In genomic region chr7:21639206-21639868, GRCh38 we compare ENCODE assay signal across 22 cellular contexts.
"Had no signal": no experiment of that assay in that cellular context is flagged by ENCODE, and none has a peak within 500 bp of the region (broad histone marks: within the 10 kb centered on the region; RNA-seq: fewer than 3 reads in every experiment).

No MANE protein-coding gene starts in this region.

- H3K36me3 Mint-ChIP-seq: activated naive CD4-positive, alpha-beta T cell treated with anti-CD3 and anti-CD28 coated beads, Interleukin-2, amount 50 U/mL, for 24 hours; T-cell had no signal

- H3K9ac ChIP-seq: KMS-11 had no signal

- H3K27me3 ChIP-seq: ascending aorta, body of pancreas had no signal

- H3K9me3 ChIP-seq: ascending aorta, body of pancreas had no signal

- H3K4me3 ChIP-seq: ascending aorta, body of pancreas, PC-9, SK-N-MC had no signal

- DNase-seq: activated CD4-positive, alpha-beta T cell treated with anti-CD3 and anti-CD28 coated beads for 4 hours; activated CD4-positive, alpha-beta T cell treated with anti-CD3 and anti-CD28 coated beads, Interleukin-2, amount 50 U/mL, for 4 hours; activated CD8-positive, alpha-beta memory T cell treated with anti-CD3 and anti-CD28 coated beads, Interleukin-2, amount 50 U/mL, for 48 hours; activated CD8-positive, alpha-beta T cell treated with anti-CD3 and anti-CD28 coated beads, Interleukin-2, amount 10 ng/mL, durations not matched to agents 7 days and 5 days; activated naive CD4-positive, alpha-beta T cell; activated T-cell treated with anti-CD3 and anti-CD28 coated beads, Interleukin-2, amount 50 U/mL, for 1 hour; amniotic stem cell; body of pancreas; central memory CD4-positive, alpha-beta T cell; NCI-H1105 treated with DMSO at 0.1 percent for 48 hours; NCI-H1436 treated with DMSO at 0.1 percent for 48 hours; NCI-H187; NCI-H510A treated with DMSO at 0.1 percent for 48 hours; T-cell; T-helper 2 cell; T1000; WERI-Rb-1 had no signal

- H3K27ac Mint-ChIP-seq: activated CD8-positive, alpha-beta T cell treated with anti-CD3 and anti-CD28 coated beads, Interleukin-2, amount 10 ng/mL, durations not matched to agents 7 days and 5 days; activated naive CD4-positive, alpha-beta T cell treated with anti-CD3 and anti-CD28 coated beads, Interleukin-2, amount 50 U/mL, for 24 hours; T-cell had no signal

- H3K36me3 ChIP-seq: ascending aorta, WERI-Rb-1 had no signal

- H3K4me1 Mint-ChIP-seq: activated naive CD4-positive, alpha-beta T cell treated with anti-CD3 and anti-CD28 coated beads, Interleukin-2, amount 50 U/mL, for 24 hours; T-cell had no signal

- H3K4me3 Mint-ChIP-seq: activated CD8-positive, alpha-beta T cell treated with anti-CD3 and anti-CD28 coated beads, Interleukin-2, amount 10 ng/mL, durations not matched to agents 7 days and 5 days; activated naive CD4-positive, alpha-beta T cell treated with anti-CD3 and anti-CD28 coated beads, Interleukin-2, amount 50 U/mL, for 24 hours; T-cell had no signal

- H3K27ac ChIP-seq: ascending aorta, body of pancreas, KMS-11, PC-9, SK-N-MC, WERI-Rb-1 had no signal

- H3K9me3 Mint-ChIP-seq: activated naive CD4-positive, alpha-beta T cell treated with anti-CD3 and anti-CD28 coated beads, Interleukin-2, amount 50 U/mL, for 24 hours; T-cell had no signal

- H3K4me1 ChIP-seq: ascending aorta, body of pancreas had no signal
